23 cellular contexts compared by ENCODE assay signal in genomic region chr3:62241279-62241678, GRCh38.
"Had no signal": no experiment of that assay in that cellular context is flagged by ENCODE, and none has a peak within 500 bp of the region (broad histone marks: within the 10 kb centered on the region; RNA-seq: fewer than 3 reads in every experiment).

No MANE protein-coding gene starts in this region.

- H3K36me3 ChIP-seq: esophagus squamous epithelium, neutrophil, tibial nerve, upper lobe of right lung, vagina had no signal

- ATAC-seq: left cardiac atrium; psoas muscle; sciatic nerve; stimulated activated naive B cell treated with anti-CD40 and anti-IgM and Interleukin-4, amounts not matched to agents 10 μg/mL and 1 μg/mL and 100 μg/mL, for 72 hours; stimulated activated naive CD8-positive, alpha-beta T cell treated with anti-CD3 and anti-CD28 coated beads, Interleukin-15, amount 100 ng/mL, for 72 hours; upper lobe of right lung had no signal

- H3K4me3 ChIP-seq: dorsolateral prefrontal cortex, esophagus squamous epithelium, psoas muscle, testis, tibial nerve, upper lobe of right lung, vagina had no signal

- DNase-seq: cortex of kidney; dorsolateral prefrontal cortex; effector CD8-positive, alpha-beta T cell; esophagus squamous epithelium; foreskin fibroblast; immature natural killer cell; left cardiac atrium; mesendoderm; naive B cell; psoas muscle; stimulated activated CD4-positive, alpha-beta T cell treated with anti-CD3 and anti-CD28 coated beads, Interleukin-2, amount 100 ng/mL, for 24 hours; stimulated activated CD4-positive, alpha-beta T cell treated with anti-CD3 and anti-CD28 coated beads, Interleukin-4, amount 100 ng/mL, for 4 hours; stimulated activated naive B cell treated with anti-CD40 and anti-IgM and Interleukin-4, amounts not matched to agents 10 μg/mL and 1 μg/mL and 100 μg/mL, for 72 hours; stimulated activated naive CD8-positive, alpha-beta T cell treated with anti-CD3 and anti-CD28 coated beads, Interleukin-15, amount 100 ng/mL, for 72 hours; testis; upper lobe of right lung had no signal

- H3K9me3 ChIP-seq: esophagus squamous epithelium, neutrophil, psoas muscle, testis, tibial nerve, upper lobe of right lung, vagina had no signal

- H3K27me3 ChIP-seq: dorsolateral prefrontal cortex, esophagus squamous epithelium, neutrophil, testis, tibial nerve, upper lobe of right lung, vagina had no signal

- H3K36me3 Mint-ChIP-seq: immature natural killer cell; naive B cell; stimulated activated naive B cell treated with anti-CD40 and anti-IgM and Interleukin-4, amounts not matched to agents 10 μg/mL and 1 μg/mL and 100 μg/mL, for 72 hours had no signal

- H3K9me3 Mint-ChIP-seq: naive B cell; nephron; stimulated activated naive B cell treated with anti-CD40 and anti-IgM and Interleukin-4, amounts not matched to agents 10 μg/mL and 1 μg/mL and 100 μg/mL, for 72 hours; stimulated activated naive CD8-positive, alpha-beta T cell treated with anti-CD3 and anti-CD28 coated beads, Interleukin-15, amount 100 ng/mL, for 72 hours had no signal

- H3K27ac Mint-ChIP-seq: immature natural killer cell; naive B cell; stimulated activated naive B cell treated with anti-CD40 and anti-IgM and Interleukin-4, amounts not matched to agents 10 μg/mL and 1 μg/mL and 100 μg/mL, for 72 hours; stimulated activated naive CD8-positive, alpha-beta T cell treated with anti-CD3 and anti-CD28 coated beads, Interleukin-15, amount 100 ng/mL, for 72 hours had no signal

- H3K4me3 Mint-ChIP-seq: immature natural killer cell; nephron; stimulated activated naive B cell treated with anti-CD40 and anti-IgM and Interleukin-4, amounts not matched to agents 10 μg/mL and 1 μg/mL and 100 μg/mL, for 72 hours; stimulated activated naive CD8-positive, alpha-beta T cell treated with anti-CD3 and anti-CD28 coated beads, Interleukin-15, amount 100 ng/mL, for 72 hours had no signal

- H3K4me1 Mint-ChIP-seq: immature natural killer cell; stimulated activated naive B cell treated with anti-CD40 and anti-IgM and Interleukin-4, amounts not matched to agents 10 μg/mL and 1 μg/mL and 100 μg/mL, for 72 hours; stimulated activated naive CD8-positive, alpha-beta T cell treated with anti-CD3 and anti-CD28 coated beads, Interleukin-15, amount 100 ng/mL, for 72 hours had no signal

- H3K4me1 ChIP-seq: psoas muscle, testis, upper lobe of right lung had no signal

- H3K27ac ChIP-seq: dorsolateral prefrontal cortex, epithelial cell of prostate, esophagus squamous epithelium, neutrophil, psoas muscle, testis, tibial nerve, upper lobe of right lung, vagina had no signal

- FAIRE-seq: keratinocyte had no signal
